In the genomic region with DNA sequence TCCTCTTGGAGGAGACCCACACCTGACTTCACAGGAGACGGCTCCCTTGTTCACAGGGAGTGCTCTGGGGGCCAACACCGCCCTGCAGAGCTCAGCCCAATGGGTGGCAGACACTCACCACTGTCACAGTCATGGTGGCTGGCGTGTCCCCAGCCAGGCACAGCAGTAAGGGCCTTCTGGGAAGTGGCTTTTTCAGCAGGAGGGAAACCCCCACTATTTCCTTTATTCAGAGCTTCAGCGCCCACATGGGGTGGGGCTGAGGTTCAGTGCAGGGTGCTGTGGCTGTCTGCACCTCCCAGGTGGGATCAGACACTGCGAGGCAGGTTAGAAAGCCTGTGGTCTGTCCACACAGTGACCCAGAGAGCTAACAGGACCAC, we compare ENCODE assay signal across 8 cellular contexts. TPM values are rescaled to one million over a fixed set of nuclear protein-coding genes. Genes with fewer than 3 reads are reported as not detected.
DNase-seq lines count a peak whose midpoint lies in the region; ATAC-seq and TF ChIP-seq lines count a peak whose summit lies in the region.

No MANE protein-coding gene starts in this region.

- peaks cover 0 to 40% (median 0%) of the 10 kb centered on the region in 3 donors for H3K36me3 Mint-ChIP-seq in CD8-positive, alpha-beta memory T cell
- H3K36me3 Mint-ChIP-seq in activated T-cell treated with anti-CD3 and anti-CD28 coated beads, Interleukin-2, amount 50 U/mL, for 24 hours (ENCODE audit: low read depth), result peaks cover 78% of the 10 kb centered on the region

- H3K9me2 ChIP-seq in Loucy (replicated peaks; ENCODE audit: low read depth, low read length), result no peaks in the 10 kb centered on the region

- no peak overlapping the region for H2AFZ ChIP-seq in Loucy (ENCODE audit: low read length)

- peaks cover 51% of the 10 kb centered on the region for H3K4me1 ChIP-seq in CD8-positive, alpha-beta memory T cell (ENCODE audit: insufficient read depth, low read length)
- H3K4me1 ChIP-seq in Loucy (ENCODE audit: insufficient read depth, low read length, poor library complexity, severe bottlenecking), result peaks cover 43% of the 10 kb centered on the region

- peak overlapping the region; percentile 51 for H3K27ac ChIP-seq in CD8-positive, alpha-beta memory T cell (ENCODE audit: low read depth, low read length)

- ATAC-seq in GM19455 (IDR thresholded peaks at IDR 0.05; ENCODE audit: unreplicated experiment), result no peak

- no peaks in the 10 kb centered on the region for H3K27me3 ChIP-seq in CD8-positive, alpha-beta memory T cell (ENCODE audit: insufficient read depth, low read length, poor library complexity, severe bottlenecking)
- no peaks in the 10 kb centered on the region for H3K27me3 ChIP-seq in Loucy (ENCODE audit: insufficient read depth, low read length, poor library complexity, severe bottlenecking)

- H3K27ac Mint-ChIP-seq in CD8-positive, alpha-beta memory T cell, result peak overlapping the region; percentile 50 to 99 (median 92)
- H3K27ac Mint-ChIP-seq in activated T-cell treated with anti-CD3 and anti-CD28 coated beads, Interleukin-2, amount 50 U/mL, for 24 hours, result peak overlapping the region; percentile 96

- no peak overlapping the region for H3K4me3 ChIP-seq in CD8-positive, alpha-beta memory T cell (ENCODE audit: low read length)
- H3K4me3 ChIP-seq in Loucy (ENCODE audit: low read length, poor library complexity, severe bottlenecking), result peak overlapping the region; percentile 37

- H3K4me3 Mint-ChIP-seq in CD8-positive, alpha-beta memory T cell, result peak overlapping the region; percentile 50 to 85 (median 72)
- H3K4me3 Mint-ChIP-seq in activated T-cell treated with anti-CD3 and anti-CD28 coated beads, Interleukin-2, amount 50 U/mL, for 24 hours, result peak overlapping the region; percentile 70

- H3K36me3 ChIP-seq in CD8-positive, alpha-beta memory T cell (ENCODE audit: insufficient read depth, low read length), result peaks cover 12% of the 10 kb centered on the region
- H3K36me3 ChIP-seq in Loucy (ENCODE audit: insufficient read depth, low read length), result peaks cover 6% of the 10 kb centered on the region; the same call in 1 of the 2 replicates

- TF ChIP-seq CTCF in Loucy (conservative IDR thresholded peaks at IDR 0.05; ENCODE audit: low read length), result no peak

- no peaks in the 10 kb centered on the region for H3K27me3 Mint-ChIP-seq in CD8-positive, alpha-beta memory T cell
- no peaks in the 10 kb centered on the region for H3K27me3 Mint-ChIP-seq in activated T-cell treated with anti-CD3 and anti-CD28 coated beads, Interleukin-2, amount 50 U/mL, for 24 hours

- no peaks in the 10 kb centered on the region for H3K9me3 ChIP-seq in CD8-positive, alpha-beta memory T cell (ENCODE audit: low read length)
- H3K9me3 ChIP-seq in Loucy (ENCODE audit: insufficient read depth, low read depth, low read length), result no peaks in the 10 kb centered on the region

- 0 out of 2 replicates have a peak, but pooled peaks cover 4% of the 10 kb centered on the region for H3F3A ChIP-seq in Loucy (ENCODE audit: low read depth)

- POLR2A ChIA-PET in CD8-positive, alpha-beta memory T cell (lab: Charles Lee), result interaction anchor here (0.8 to 1.6 kb wide), 3 partner anchors 19 to 55 kb away, joined by 3 to 8 read pairs (median 3); partner anchors contain the start of gene DNLZ

- H3K79me2 ChIP-seq in Loucy (ENCODE audit: insufficient read depth, low read length), result peaks cover 31% of the 10 kb centered on the region

- peak overlapping the region; percentile 46 for H3K9ac ChIP-seq in Loucy (ENCODE audit: low read depth, low read length, poor library complexity, severe bottlenecking)

- CTCF ChIA-PET in CD8-positive, alpha-beta memory T cell (lab: Charles Lee), result no interaction called here

- peaks cover 14% of the 10 kb centered on the region for H4K20me1 ChIP-seq in Loucy (ENCODE audit: insufficient read depth, low read length, poor library complexity, severe bottlenecking)

- peaks cover 45 to 67% (median 49%) of the 10 kb centered on the region in 3 donors for H3K4me1 Mint-ChIP-seq in CD8-positive, alpha-beta memory T cell
- H3K4me1 Mint-ChIP-seq in activated T-cell treated with anti-CD3 and anti-CD28 coated beads, Interleukin-2, amount 50 U/mL, for 24 hours (ENCODE audit: low read depth), result peaks cover 73% of the 10 kb centered on the region

- peak overlapping the region; percentile 74 for H3K4me2 ChIP-seq in Loucy (ENCODE audit: low read depth, low read length, poor library complexity, severe bottlenecking)

- H3K9me3 Mint-ChIP-seq in CD8-positive, alpha-beta memory T cell, result no peaks in the 10 kb centered on the region
- no peaks in the 10 kb centered on the region for H3K9me3 Mint-ChIP-seq in activated T-cell treated with anti-CD3 and anti-CD28 coated beads, Interleukin-2, amount 50 U/mL, for 24 hours

- peak; percentile 64 to 83 (median 70) for DNase-seq in CD8-positive, alpha-beta memory T cell
- DNase-seq in activated T-cell treated with anti-CD3 and anti-CD28 coated beads, Interleukin-2, amount 50 U/mL, for 24 hours, result peak; percentile 78
- DNase-seq in stimulated activated CD4-positive, alpha-beta T cell treated with anti-CD3 and anti-CD28 coated beads, Interleukin-15, amount 100 ng/mL, for 48 hours (ENCODE audit: low read depth in 2 of 2), result peak; percentile 61 to 67
- DNase-seq in mesenteric fat pad (ENCODE audit: low spot score) (no peak), C1 segment of cervical spinal cord (lab: John Stamatoyannopoulos, UW) (no peak), NCI-H2227 treated with DMSO at 0.1 percent for 48 hours (lab: John Stamatoyannopoulos, UW) (no peak)

RNA-seq across cellular contexts. Expression of gene SNAPC4, which starts 3.6 kb away (rescaled TPM):
- 10 to 100 TPM; 22.1 to 23.6 TPM for total RNA-seq in CD8-positive, alpha-beta memory T cell
- 2.6 TPM for polyA plus RNA-seq in CD8-positive, alpha-beta memory T cell
- 6.3 TPM for total RNA-seq in mesenteric fat pad

RNA-seq across cellular contexts. Expression of gene ENTR1, which starts 6.9 kb away (rescaled TPM):
- total RNA-seq in CD8-positive, alpha-beta memory T cell, result 10 to 100 TPM; 52.2 to 55.5 TPM
- 13.1 TPM for polyA plus RNA-seq in CD8-positive, alpha-beta memory T cell
- 43.6 TPM for total RNA-seq in mesenteric fat pad

RNA-seq across cellular contexts. Expression of gene PMPCA, which starts 6.9 kb away (rescaled TPM):
- total RNA-seq in CD8-positive, alpha-beta memory T cell, result 100 to 1,000 TPM in 1 of 2 experiments, 10 to 100 TPM in 1; 96.4 to 101 TPM
- 39.2 TPM for polyA plus RNA-seq in CD8-positive, alpha-beta memory T cell
- total RNA-seq in mesenteric fat pad, result 47.3 TPM

RNA-seq across cellular contexts. Expression of gene CARD9, which starts 30.1 kb away (rescaled TPM):
- 1 to 10 TPM; 1.4 to 1.5 TPM for total RNA-seq in CD8-positive, alpha-beta memory T cell
- not detected for polyA plus RNA-seq in CD8-positive, alpha-beta memory T cell
- total RNA-seq in mesenteric fat pad, result 4.3 TPM

RNA-seq across cellular contexts. Expression of gene INPP5E, which starts 36.1 kb away (rescaled TPM):
- total RNA-seq in CD8-positive, alpha-beta memory T cell, result 10 to 100 TPM; 18.0 to 19.2 TPM
- polyA plus RNA-seq in CD8-positive, alpha-beta memory T cell, result 5.3 TPM
- 11.4 TPM for total RNA-seq in mesenteric fat pad

Comparison
In these comparisons a context has a peak if more than half of its experiments do, and no peak if none do; other contexts are left out.
1. DNase-seq: peak in CD8-positive, alpha-beta memory T cell (5 of 5), activated T-cell treated with anti-CD3 and anti-CD28 coated beads, Interleukin-2, amount 50 U/mL, for 24 hours (single experiment) and stimulated activated CD4-positive, alpha-beta T cell treated with anti-CD3 and anti-CD28 coated beads, Interleukin-15, amount 100 ng/mL, for 48 hours (2 of 2); none in mesenteric fat pad (single experiment), C1 segment of cervical spinal cord (0 of 14) and NCI-H2227 treated with DMSO at 0.1 percent for 48 hours (single experiment).